Comparison of ENCODE assay signal across 16 cellular contexts in genomic region chr11:103703437-103703836, GRCh38.
"Had no signal": no experiment of that assay in that cellular context is flagged by ENCODE, and none has a peak within 500 bp of the region (broad histone marks: within the 10 kb centered on the region; RNA-seq: fewer than 3 reads in every experiment).

No MANE protein-coding gene starts in this region.

- H3K4me3 ChIP-seq: left ventricle myocardium inferior, lower lobe of right lung, ovary had no signal

- H3K36me3 ChIP-seq: left ventricle myocardium inferior, lower lobe of right lung, ovary had no signal

- H3K27me3 ChIP-seq: foreskin keratinocyte, ovary had no signal

- ATAC-seq: effector memory CD8-positive, alpha-beta T cell; foreskin keratinocyte; lower lobe of right lung; naive thymus-derived CD4-positive, alpha-beta T cell; right cardiac atrium had no signal

- DNase-seq: cortex of kidney; effector memory CD8-positive, alpha-beta T cell; erythroblast; foreskin keratinocyte; immature natural killer cell; left ventricle myocardium inferior; lower lobe of right lung; midbrain; naive thymus-derived CD4-positive, alpha-beta T cell; nephron progenitor cell; ovary; right cardiac atrium; small intestine; stimulated activated CD4-positive, alpha-beta T cell treated with anti-CD3 and anti-CD28 coated beads, Interleukin-12 subunit alpha, Interleukin-12 subunit beta, amount 100 ng/mL, for 4 hours; stimulated activated naive CD4-positive, alpha-beta T cell treated with Interleukin-2 at 50 U/mL for 16 hours; trophoblast cell had no signal

- H3K9me3 ChIP-seq: left ventricle myocardium inferior, lower lobe of right lung, ovary had no signal

- H3K27ac ChIP-seq: foreskin keratinocyte, left ventricle myocardium inferior, lower lobe of right lung, ovary had no signal

- H3K4me1 ChIP-seq: foreskin keratinocyte, lower lobe of right lung had no signal
